Comparison of ENCODE assay signal across 19 cellular contexts in the genomic region with DNA sequence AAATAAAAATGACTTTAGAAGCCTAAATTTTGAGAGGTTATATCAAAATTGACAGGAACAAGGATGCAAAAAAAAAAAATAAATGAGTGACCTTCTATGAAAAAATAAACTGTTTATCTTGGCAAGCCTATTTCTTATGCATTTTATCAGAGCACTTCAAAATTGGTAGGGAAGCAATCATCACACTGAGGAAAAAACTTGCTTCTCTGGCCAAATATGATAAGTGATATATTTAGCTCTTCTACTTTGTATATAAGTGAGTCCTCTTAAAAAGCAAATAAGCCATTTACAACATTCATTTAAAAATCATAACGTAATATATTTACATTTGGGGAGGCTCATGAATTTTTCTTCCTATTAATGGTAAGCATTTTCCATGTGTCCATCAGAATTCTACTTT.
DNase-seq lines count a peak whose midpoint lies in the region; ATAC-seq, FAIRE-seq and TF ChIP-seq lines count a peak whose summit lies in the region.
"Had no signal": no experiment of that assay in that cellular context is flagged by ENCODE, and none has a peak within 500 bp of the region (broad histone marks: within the 10 kb centered on the region; RNA-seq: fewer than 3 reads in every experiment).

No MANE protein-coding gene starts in this region.

- H4K20me1 ChIP-seq in endothelial cell of umbilical vein (replicated peaks; ENCODE audit: control insufficient read depth, extremely low read depth, insufficient read depth, low read length) = no peaks in the 10 kb centered on the region
- H4K20me1 ChIP-seq: BLaER1 treated with 17β-estradiol and CSF1 and Interleukin-3, amounts not matched to agents 10 nM and 100 nM had no signal

- no peaks in the 10 kb centered on the region for H3K79me2 ChIP-seq in endothelial cell of umbilical vein (ENCODE audit: control insufficient read depth, insufficient read depth, low read length)

- peak; percentile 74 for ATAC-seq in Right ventricle myocardium superior (ENCODE audit: poor library complexity)
- no peak for ATAC-seq in Right ventricle myocardium inferior
- ATAC-seq: A549; CD8-positive, alpha-beta T cell had no signal

- no peak for TF ChIP-seq POLR2A in GM12892 (IDR thresholded peaks at IDR 0.05; ENCODE audit: low read depth, low read length)
- no peak for TF ChIP-seq POLR2A in endothelial cell of umbilical vein (IDR thresholded peaks at IDR 0.05; ENCODE audit: low read depth, low read length)

- H3K4me3 ChIP-seq in endothelial cell of umbilical vein (replicated peaks in 1 of 3; ENCODE audit: insufficient read depth in 1 of 3, low read depth in 1 of 3, low read length in 3 of 3) = no peak overlapping the region
- H3K4me3 ChIP-seq: A549; BLaER1 treated with 17β-estradiol and CSF1 and Interleukin-3, amounts not matched to agents 10 nM and 100 nM had no signal

- POLR2A ChIA-PET in endothelial cell of umbilical vein (lab: Charles Lee) = no interaction called here

- dilution Hi-C loops in endothelial cell of umbilical vein (cut with MboI; ENCODE audit: extremely low pct_ligation_motif_present, low sequenced_read_pairs) = no loop called here

- no peaks in the 10 kb centered on the region for H3K27me3 ChIP-seq in endothelial cell of umbilical vein (ENCODE audit: control insufficient read depth in 2 of 2, insufficient read depth in 2 of 2, low read length in 2 of 2)
- H3K27me3 ChIP-seq: BLaER1 treated with 17β-estradiol and CSF1 and Interleukin-3, amounts not matched to agents 10 nM and 100 nM had no signal

- no peak overlapping the region for H2AFZ ChIP-seq in endothelial cell of umbilical vein (ENCODE audit: low read depth, low read length)

- no peak overlapping the region for H3K9ac ChIP-seq in endothelial cell of umbilical vein (replicated peaks; ENCODE audit: extremely low read depth, insufficient read depth, low read length)
- H3K9ac ChIP-seq: BLaER1 treated with 17β-estradiol and CSF1 and Interleukin-3, amounts not matched to agents 10 nM and 100 nM had no signal

- no peak overlapping the region for H3K4me2 ChIP-seq in endothelial cell of umbilical vein (ENCODE audit: insufficient read depth, low read length)
- H3K4me2 ChIP-seq: A549; BLaER1 treated with 17β-estradiol and CSF1 and Interleukin-3, amounts not matched to agents 10 nM and 100 nM had no signal

- H3K4me1 ChIP-seq in endothelial cell of umbilical vein (ENCODE audit: control insufficient read depth, extremely low read depth, insufficient read depth, low read length) = no peaks in the 10 kb centered on the region
- H3K4me1 ChIP-seq: A549; BLaER1 treated with 17β-estradiol and CSF1 and Interleukin-3, amounts not matched to agents 10 nM and 100 nM; Caco-2 had no signal

- CTCF ChIA-PET in endothelial cell of umbilical vein (lab: Charles Lee) = no interaction called here

- no peak overlapping the region for H3K27ac ChIP-seq in endothelial cell of umbilical vein (ENCODE audit: insufficient read depth, low read depth, low read length)
- H3K27ac ChIP-seq: 22Rv1; A549; BLaER1 treated with 17β-estradiol and CSF1 and Interleukin-3, amounts not matched to agents 10 nM and 100 nM; C4-2B had no signal

- H3K9me1 ChIP-seq in endothelial cell of umbilical vein (replicated peaks; ENCODE audit: control insufficient read depth, extremely low read depth, insufficient read depth, low read length) = no peaks in the 10 kb centered on the region

- BruUV-seq in endothelial cell of umbilical vein (replicated peaks; lab: Mats Ljungman, UMichigan) = no TSS peak

- H3K9me3 ChIP-seq in endothelial cell of umbilical vein (replicated peaks; ENCODE audit: control insufficient read depth, insufficient read depth, low read length) = no peaks in the 10 kb centered on the region
- H3K9me3 ChIP-seq: A549; BLaER1 treated with 17β-estradiol and CSF1 and Interleukin-3, amounts not matched to agents 10 nM and 100 nM; Caco-2 had no signal

- DNase-seq in Right ventricle myocardium superior (no peak), Right ventricle myocardium inferior (ENCODE audit: missing footprints) (no peak), GM12892 (ENCODE audit: insufficient read length) (no peak), endothelial cell of umbilical vein (ENCODE audit: low read depth, low spot score) (peak; percentile 50), inferior parietal cortex (ENCODE audit: extremely low spot score) (no peak)
- DNase-seq: AML-193; Caco-2; Calu3; CD4-positive, alpha-beta T cell; CD8-positive, alpha-beta T cell; DMS79 treated with DMSO at 0.1 percent for 48 hours; GF-D8 had no signal

- intact Hi-C loops in Right ventricle myocardium superior (cut with DNase I) (no loop called here), Right ventricle myocardium inferior (cut with DNase I) (no loop called here), endothelial cell of umbilical vein (cut with micrococcal nuclease) (no loop called here)

- no peak for TF ChIP-seq CTCF in endothelial cell of umbilical vein (IDR thresholded peaks at IDR 0.05; ENCODE audit: extremely low read depth in 1 of 2, insufficient read depth in 1 of 2, low read depth in 1 of 2, low read length in 2 of 2)

- FAIRE-seq in GM12892 (lab: Jason Lieb, UNC) (peak; percentile 24), endothelial cell of umbilical vein (lab: Jason Lieb, UNC) (peak; percentile 15)
- FAIRE-seq: A549, D721Med, G401.6, GM12891 had no signal

- no peaks in the 10 kb centered on the region for H3K36me3 ChIP-seq in endothelial cell of umbilical vein (ENCODE audit: control insufficient read depth in 2 of 2, extremely low read depth in 1 of 2, insufficient read depth in 2 of 2, low read length in 2 of 2)
- H3K36me3 ChIP-seq: BLaER1 treated with 17β-estradiol and CSF1 and Interleukin-3, amounts not matched to agents 10 nM and 100 nM had no signal

TF ChIP-seq in endothelial cell of umbilical vein, 7 proteins besides CTCF, POLR2A, EP300 and RAD21:
- TF ChIP-seq JUN (IDR thresholded peaks at IDR 0.05; ENCODE audit: borderline replicate concordance, insufficient read depth, insufficient read length, low read depth) = no peak
- TF ChIP-seq MYC (IDR thresholded peaks at IDR 0.05; ENCODE audit: low read depth, low read length) = no peak
- TF ChIP-seq EZH2 (IDR thresholded peaks at IDR 0.05; ENCODE audit: borderline replicate concordance, low read depth, low read length, severe bottlenecking) = no peak
- TF ChIP-seq FOS (IDR thresholded peaks at IDR 0.05; ENCODE audit: borderline replicate concordance, insufficient read depth, low read length) = no peak
- TF ChIP-seq GATA2 (IDR thresholded peaks at IDR 0.05; ENCODE audit: insufficient read depth, insufficient read length, low read depth, low read length) = no peak
